21 cellular contexts compared by ENCODE assay signal in the genomic region with DNA sequence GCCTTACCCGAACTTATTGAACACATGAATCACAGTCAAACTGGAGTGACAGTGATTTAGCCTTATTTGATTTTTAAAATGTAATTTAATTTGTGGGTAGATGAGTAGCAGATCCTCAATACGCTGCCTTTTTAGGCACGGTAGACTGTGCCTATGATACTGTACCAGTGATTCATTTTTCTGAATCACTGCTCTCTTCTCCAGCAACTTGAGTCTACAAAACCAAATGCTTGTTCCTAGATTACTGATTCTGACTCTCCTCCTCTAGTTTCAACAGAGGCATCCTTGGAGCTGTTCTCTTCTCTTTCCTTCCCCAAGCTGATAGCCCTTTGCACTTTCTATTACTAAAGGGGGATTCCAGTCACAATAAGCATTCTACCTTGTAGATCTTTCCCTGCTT.
DNase-seq lines count a peak whose midpoint lies in the region; ATAC-seq, FAIRE-seq and TF ChIP-seq lines count a peak whose summit lies in the region.
"Had no signal": no experiment of that assay in that cellular context is flagged by ENCODE, and none has a peak within 500 bp of the region (broad histone marks: within the 10 kb centered on the region; RNA-seq: fewer than 3 reads in every experiment).

No MANE protein-coding gene starts in this region.

- H3K4me3 Mint-ChIP-seq in activated naive CD8-positive, alpha-beta T cell treated with anti-CD3 and anti-CD28 coated beads, Interleukin-2, amount 50 U/mL, for 24 hours: no peak overlapping the region
- H3K4me3 Mint-ChIP-seq in activated naive CD8-positive, alpha-beta T cell treated with anti-CD3 and anti-CD28 coated beads for 36 hours: no peak overlapping the region
- H3K4me3 Mint-ChIP-seq in stimulated activated effector memory CD8-positive, alpha-beta T cell treated with anti-CD3 and anti-CD28 coated beads, Interleukin-12 subunit alpha, Interleukin-12 subunit beta, amount 100 ng/mL, for 72 hours: no peak overlapping the region
- H3K4me3 Mint-ChIP-seq in natural killer cell: no peak overlapping the region
- H3K4me3 Mint-ChIP-seq: CD14-positive monocyte, HFFc6 had no signal

- intact Hi-C loops in natural killer cell (cut with micrococcal nuclease): no loop called here

- H3K36me3 ChIP-seq in adipocyte (ENCODE audit: control insufficient read depth, insufficient read depth, low read length, severe bottlenecking): no peaks in the 10 kb centered on the region

- peaks cover 29% of the 10 kb centered on the region for H3K4me1 Mint-ChIP-seq in activated naive CD8-positive, alpha-beta T cell treated with anti-CD3 and anti-CD28 coated beads, Interleukin-2, amount 50 U/mL, for 24 hours
- H3K4me1 Mint-ChIP-seq in activated naive CD8-positive, alpha-beta T cell treated with anti-CD3 and anti-CD28 coated beads for 36 hours: peaks cover 34% of the 10 kb centered on the region
- no peaks in the 10 kb centered on the region for H3K4me1 Mint-ChIP-seq in stimulated activated effector memory CD8-positive, alpha-beta T cell treated with anti-CD3 and anti-CD28 coated beads, Interleukin-12 subunit alpha, Interleukin-12 subunit beta, amount 100 ng/mL, for 72 hours
- peaks cover 0 to 5% of the 10 kb centered on the region in 2 donors for H3K4me1 Mint-ChIP-seq in natural killer cell
- H3K4me1 Mint-ChIP-seq: CD14-positive monocyte had no signal

- no peak for TF ChIP-seq CTCF in natural killer cell (IDR thresholded peaks at IDR 0.05)

- no peaks in the 10 kb centered on the region for H3K9me3 ChIP-seq in adipocyte (ENCODE audit: control insufficient read depth, low read length)
- H3K9me3 ChIP-seq: Caco-2 had no signal

- H3K4me1 ChIP-seq in adipocyte (ENCODE audit: control insufficient read depth, insufficient read depth, low read length): no peaks in the 10 kb centered on the region
- H3K4me1 ChIP-seq: Caco-2 had no signal

- no peaks in the 10 kb centered on the region for H3K27me3 Mint-ChIP-seq in activated naive CD8-positive, alpha-beta T cell treated with anti-CD3 and anti-CD28 coated beads, Interleukin-2, amount 50 U/mL, for 24 hours
- no peaks in the 10 kb centered on the region for H3K27me3 Mint-ChIP-seq in activated naive CD8-positive, alpha-beta T cell treated with anti-CD3 and anti-CD28 coated beads for 36 hours
- no peaks in the 10 kb centered on the region for H3K27me3 Mint-ChIP-seq in natural killer cell (ENCODE audit: low read depth in 2 of 2)

- H3K9ac ChIP-seq in adipocyte (ENCODE audit: low read length): no peak overlapping the region

- ATAC-seq in activated naive CD8-positive, alpha-beta T cell treated with anti-CD3 and anti-CD28 coated beads, Interleukin-2, amount 50 U/mL, for 24 hours: peak; percentile 52
- ATAC-seq in stimulated activated effector memory CD8-positive, alpha-beta T cell treated with anti-CD3 and anti-CD28 coated beads, Interleukin-12 subunit alpha, Interleukin-12 subunit beta, amount 100 ng/mL, for 72 hours: peak; percentile 54
- ATAC-seq in natural killer cell (no peak), HG03135 (IDR thresholded peaks at IDR 0.05; ENCODE audit: unreplicated experiment) (no peak)
- ATAC-seq: HepG2, PC-3, SK-N-SH treated with all-trans-retinoic acid at 6 μM for 48 hours had no signal

- no peaks in the 10 kb centered on the region for H3K36me3 Mint-ChIP-seq in activated naive CD8-positive, alpha-beta T cell treated with anti-CD3 and anti-CD28 coated beads, Interleukin-2, amount 50 U/mL, for 24 hours (ENCODE audit: low read depth)
- H3K36me3 Mint-ChIP-seq in activated naive CD8-positive, alpha-beta T cell treated with anti-CD3 and anti-CD28 coated beads for 36 hours: peaks cover 6% of the 10 kb centered on the region
- no peaks in the 10 kb centered on the region for H3K36me3 Mint-ChIP-seq in stimulated activated effector memory CD8-positive, alpha-beta T cell treated with anti-CD3 and anti-CD28 coated beads, Interleukin-12 subunit alpha, Interleukin-12 subunit beta, amount 100 ng/mL, for 72 hours
- H3K36me3 Mint-ChIP-seq in natural killer cell: no peaks in the 10 kb centered on the region
- H3K36me3 Mint-ChIP-seq: CD14-positive monocyte had no signal

- no peak for DNase-seq in activated naive CD8-positive, alpha-beta T cell treated with anti-CD3 and anti-CD28 coated beads, Interleukin-2, amount 50 U/mL, for 24 hours
- no peak for DNase-seq in activated naive CD8-positive, alpha-beta T cell treated with anti-CD3 and anti-CD28 coated beads for 36 hours
- no peak for DNase-seq in H54 (ENCODE audit: insufficient read length, low spot score)
- DNase-seq in adipocyte (ENCODE audit: low read depth): peak; percentile 8
- no peak for DNase-seq in stimulated activated effector memory CD8-positive, alpha-beta T cell treated with anti-CD3 and anti-CD28 coated beads, Interleukin-12 subunit alpha, Interleukin-12 subunit beta, amount 100 ng/mL, for 72 hours (ENCODE audit: low spot score in 2 of 2)
- no peak for DNase-seq in natural killer cell
- no peak for DNase-seq in COR-L47 (lab: John Stamatoyannopoulos, UW)
- DNase-seq: Caco-2, HFFc6, KG1, NCI-H1417 treated with DMSO at 0.1 percent for 48 hours, NCI-H1930, NCI-H345, NCI-H524 treated with DMSO at 0.1 percent for 48 hours, PC-3, RPMI8226, SIG-M5 had no signal

- no peak for TF ChIP-seq POLR2A in H54 (IDR thresholded peaks at IDR 0.05; ENCODE audit: low read depth, low read length)

- no peak overlapping the region for H3K4me3 ChIP-seq in adipocyte (ENCODE audit: low read length)

- H3K9me3 Mint-ChIP-seq in activated naive CD8-positive, alpha-beta T cell treated with anti-CD3 and anti-CD28 coated beads, Interleukin-2, amount 50 U/mL, for 24 hours: peaks cover 4% of the 10 kb centered on the region
- H3K9me3 Mint-ChIP-seq in activated naive CD8-positive, alpha-beta T cell treated with anti-CD3 and anti-CD28 coated beads for 36 hours: peaks cover 9% of the 10 kb centered on the region
- no peaks in the 10 kb centered on the region for H3K9me3 Mint-ChIP-seq in stimulated activated effector memory CD8-positive, alpha-beta T cell treated with anti-CD3 and anti-CD28 coated beads, Interleukin-12 subunit alpha, Interleukin-12 subunit beta, amount 100 ng/mL, for 72 hours
- H3K9me3 Mint-ChIP-seq in natural killer cell: no peaks in the 10 kb centered on the region
- H3K9me3 Mint-ChIP-seq: CD14-positive monocyte, HFFc6 had no signal

- FAIRE-seq in H54 (lab: Jason Lieb, UNC): peak; percentile 87
- FAIRE-seq: HepG2 had no signal

- H3K27ac Mint-ChIP-seq in activated naive CD8-positive, alpha-beta T cell treated with anti-CD3 and anti-CD28 coated beads, Interleukin-2, amount 50 U/mL, for 24 hours: no peak overlapping the region
- no peak overlapping the region for H3K27ac Mint-ChIP-seq in activated naive CD8-positive, alpha-beta T cell treated with anti-CD3 and anti-CD28 coated beads for 36 hours
- H3K27ac Mint-ChIP-seq in stimulated activated effector memory CD8-positive, alpha-beta T cell treated with anti-CD3 and anti-CD28 coated beads, Interleukin-12 subunit alpha, Interleukin-12 subunit beta, amount 100 ng/mL, for 72 hours: peak overlapping the region; percentile 14
- no peak overlapping the region for H3K27ac Mint-ChIP-seq in natural killer cell
- H3K27ac Mint-ChIP-seq: CD14-positive monocyte, HFFc6 had no signal

- no peaks in the 10 kb centered on the region for H3K27me3 ChIP-seq in adipocyte (replicated peaks; ENCODE audit: control insufficient read depth, insufficient read depth, low read length)

Comparison
In these comparisons a context has a peak if more than half of its experiments do, and no peak if none do; other contexts are left out.
1. ATAC-seq: peak in activated naive CD8-positive, alpha-beta T cell treated with anti-CD3 and anti-CD28 coated beads, Interleukin-2, amount 50 U/mL, for 24 hours (single experiment) and stimulated activated effector memory CD8-positive, alpha-beta T cell treated with anti-CD3 and anti-CD28 coated beads, Interleukin-12 subunit alpha, Interleukin-12 subunit beta, amount 100 ng/mL, for 72 hours (single experiment); none in natural killer cell (0 of 3) and HG03135 (single experiment).